In the genomic region with DNA sequence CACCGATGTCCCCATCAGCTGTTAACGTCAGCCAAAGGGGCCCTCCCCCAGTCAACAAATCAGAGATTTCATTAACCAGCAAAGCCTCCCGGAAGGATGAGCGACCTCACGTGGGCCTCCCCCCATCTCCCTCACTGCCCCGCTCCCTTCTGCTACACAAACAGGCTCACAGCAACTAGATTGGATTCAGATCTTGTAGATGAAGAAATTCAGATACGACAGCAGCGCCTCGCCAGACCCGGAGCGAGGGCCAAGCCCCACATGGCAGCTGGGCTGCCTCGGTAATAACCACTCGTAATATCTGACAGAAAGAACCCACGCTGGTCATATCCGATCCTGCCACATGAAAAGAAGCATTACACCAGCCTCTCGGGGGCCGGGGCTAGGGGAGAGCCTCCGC, we compare ENCODE assay signal across 17 cellular contexts.
"Had no signal": no experiment of that assay in that cellular context is flagged by ENCODE, and none has a peak within 500 bp of the region (broad histone marks: within the 10 kb centered on the region; RNA-seq: fewer than 3 reads in every experiment).

No MANE protein-coding gene starts in this region.

- H3K27ac Mint-ChIP-seq: activated naive CD4-positive, alpha-beta T cell treated with anti-CD3 and anti-CD28 coated beads, Interleukin-2, amount 50 U/mL, for 72 hours; activated T-cell treated with anti-CD3 and anti-CD28 coated beads, Interleukin-2, amount 50 U/mL, for 24 hours; activated T-helper 17 cell treated with anti-CD3 and anti-CD28 coated beads, Interleukin-2, amount 50 U/mL, for 72 hours; effector memory CD8-positive, alpha-beta T cell; stimulated activated naive CD8-positive, alpha-beta T cell treated with anti-CD3 and anti-CD28 coated beads, Interleukin-15, amount 100 ng/mL, for 72 hours had no signal

- H3K27ac ChIP-seq: dorsolateral prefrontal cortex, suprapubic skin, uterus had no signal

- H3K9me3 Mint-ChIP-seq: activated naive CD4-positive, alpha-beta T cell treated with anti-CD3 and anti-CD28 coated beads, Interleukin-2, amount 50 U/mL, for 72 hours; activated T-cell treated with anti-CD3 and anti-CD28 coated beads, Interleukin-2, amount 50 U/mL, for 24 hours; activated T-helper 17 cell treated with anti-CD3 and anti-CD28 coated beads, Interleukin-2, amount 50 U/mL, for 72 hours; effector memory CD8-positive, alpha-beta T cell; stimulated activated naive CD8-positive, alpha-beta T cell treated with anti-CD3 and anti-CD28 coated beads, Interleukin-15, amount 100 ng/mL, for 72 hours had no signal

- DNase-seq: activated CD4-positive, alpha-beta T cell treated with anti-CD3 and anti-CD28 coated beads for 1 hour; activated T-cell treated with anti-CD3 and anti-CD28 coated beads, Interleukin-2, amount 50 U/mL, for 24 hours; aorta; central memory CD4-positive, alpha-beta T cell; dorsolateral prefrontal cortex; effector memory CD8-positive, alpha-beta T cell; hypothalamus; mesenchymal stem cell; mucosa of descending colon; stimulated activated CD4-positive, alpha-beta T cell treated with anti-CD3 and anti-CD28 coated beads, Interleukin-1b, Interleukin-23, amount 100 ng/mL, for 48 hours; stimulated activated naive CD8-positive, alpha-beta T cell treated with anti-CD3 and anti-CD28 coated beads, Interleukin-15, amount 100 ng/mL, for 72 hours; T-helper 1 cell; uterus had no signal

- H3K4me1 Mint-ChIP-seq: activated T-helper 17 cell treated with anti-CD3 and anti-CD28 coated beads, Interleukin-2, amount 50 U/mL, for 72 hours had no signal

- H3K27me3 Mint-ChIP-seq: activated T-helper 17 cell treated with anti-CD3 and anti-CD28 coated beads, Interleukin-2, amount 50 U/mL, for 72 hours; stimulated activated naive CD8-positive, alpha-beta T cell treated with anti-CD3 and anti-CD28 coated beads, Interleukin-15, amount 100 ng/mL, for 72 hours had no signal

- H3K9me3 ChIP-seq: mucosa of descending colon, suprapubic skin, tibial nerve, uterus had no signal

- H3K4me1 ChIP-seq: uterus had no signal

- H3K4me3 Mint-ChIP-seq: activated T-cell treated with anti-CD3 and anti-CD28 coated beads, Interleukin-2, amount 50 U/mL, for 24 hours; activated T-helper 17 cell treated with anti-CD3 and anti-CD28 coated beads, Interleukin-2, amount 50 U/mL, for 72 hours; effector memory CD8-positive, alpha-beta T cell; stimulated activated naive CD8-positive, alpha-beta T cell treated with anti-CD3 and anti-CD28 coated beads, Interleukin-15, amount 100 ng/mL, for 72 hours had no signal

- H3K27me3 ChIP-seq: suprapubic skin, tibial nerve, uterus had no signal

- H3K36me3 Mint-ChIP-seq: activated naive CD4-positive, alpha-beta T cell treated with anti-CD3 and anti-CD28 coated beads, Interleukin-2, amount 50 U/mL, for 72 hours had no signal

- H3K36me3 ChIP-seq: suprapubic skin, tibial nerve, uterus had no signal

- H3K4me3 ChIP-seq: dorsolateral prefrontal cortex, mucosa of descending colon, suprapubic skin, tibial nerve, uterus had no signal
